8 cellular contexts compared by ENCODE assay signal in the genomic region with DNA sequence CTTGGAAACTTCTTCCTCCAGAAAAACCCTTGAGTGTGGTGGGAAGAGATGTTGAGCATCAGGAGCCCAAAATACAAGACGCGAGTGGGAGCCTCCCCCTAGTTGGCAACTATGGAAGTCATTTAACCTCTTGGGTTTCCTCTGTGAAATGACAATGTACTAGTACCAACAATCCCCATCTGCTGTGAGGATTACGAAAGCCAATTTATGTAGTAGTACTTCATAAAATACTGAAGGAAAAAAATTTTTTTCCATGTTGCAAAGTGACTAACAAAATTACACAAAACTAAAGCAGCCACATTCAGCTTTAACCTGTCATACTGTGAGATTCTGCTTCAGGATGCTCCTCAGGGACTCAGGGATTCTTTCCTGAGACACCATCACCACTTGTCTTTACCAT. TPM values are rescaled to one million over a fixed set of nuclear protein-coding genes. Genes with fewer than 3 reads are reported as not detected.
DNase-seq lines count a peak whose midpoint lies in the region; ATAC-seq and TF ChIP-seq lines count a peak whose summit lies in the region.

No MANE protein-coding gene starts in this region.

- POLR2A ChIA-PET in AG04450 (lab: Yijun Ruan, JAX): interaction anchor here (2.0 kb wide), 1 partner anchor 37 kb away, joined by 9 read pairs; a partner anchor contains a TSS

- H3K4me1 ChIP-seq in esophagus (ENCODE audit: control insufficient read depth in 2 of 2, insufficient read depth in 2 of 2, low read length in 1 of 2): no peaks in the 10 kb centered on the region

- DNase-seq in AG04450 (ENCODE audit: low read depth, low spot score) (no peak), GM20000 (ENCODE audit: low spot score) (peak; percentile 15), omental fat pad (ENCODE audit: low spot score) (no peak), NCI-H345 (lab: John Stamatoyannopoulos, UW) (no peak), GOT3 (lab: John Stamatoyannopoulos, UW) (no peak)
- no peak for DNase-seq in central memory CD4-positive, alpha-beta T cell

- CTCF ChIA-PET in AG04450 (lab: Charles Lee): interaction anchor here (1.2 kb wide), 1 partner anchor 9 kb away, joined by 3 read pairs; no protein-coding TSS in a partner anchor

- H3K9me3 ChIP-seq in AG04450 (ENCODE audit: control insufficient read depth, insufficient read depth, low read length): no peaks in the 10 kb centered on the region
- no peaks in the 10 kb centered on the region for H3K9me3 ChIP-seq in esophagus (ENCODE audit: control insufficient read depth in 2 of 2, insufficient read depth in 1 of 2, low read depth in 1 of 2, low read length in 1 of 2)

- 6 to 9% methylated on average over 3 of the region's 3 CpGs for WGBS in esophagus, 2 donors

- peak overlapping the region; percentile 55 for H3K27ac ChIP-seq in AG04450 (ENCODE audit: low read depth, low read length)
- H3K27ac ChIP-seq in esophagus (ENCODE audit: low read depth in 2 of 2, low read length in 1 of 2): peak overlapping the region; percentile 58 to 69

- H3K27me3 ChIP-seq in AG04450 (ENCODE audit: control insufficient read depth, insufficient read depth, low read length): no peaks in the 10 kb centered on the region
- no peaks in the 10 kb centered on the region for H3K27me3 ChIP-seq in esophagus (ENCODE audit: control insufficient read depth in 1 of 2, insufficient read depth in 2 of 2, low read length in 2 of 2)

- 0 out of 2 replicates have a peak, but pooled peaks have one; percentile 10 for TF ChIP-seq CTCF in AG04450 (IDR thresholded peaks at IDR 0.05; ENCODE audit: low read depth, low read length)
- TF ChIP-seq CTCF in GM20000 (IDR thresholded peaks at IDR 0.05; ENCODE audit: extremely low read depth, missing control alignments): no peak
- TF ChIP-seq CTCF in omental fat pad (IDR thresholded peaks at IDR 0.05): no peak

- ATAC-seq in SK-N-SH treated with all-trans-retinoic acid at 6 μM for 48 hours: peak; percentile 34
- peak; percentile 19 for ATAC-seq in omental fat pad (ENCODE audit: low FRiP score)

- H3K4me3 ChIP-seq in AG04450 (ENCODE audit: low read depth, low read length) (peak overlapping the region; percentile 99), esophagus (ENCODE audit: low read depth in 1 of 2, low read length in 2 of 2) (peak overlapping the region; percentile 34 to 98)

- H3K36me3 ChIP-seq in esophagus (ENCODE audit: control insufficient read depth in 2 of 2, insufficient read depth in 2 of 2, low read length in 1 of 2): no peaks in the 10 kb centered on the region

TF ChIP-seq in SK-N-SH treated with all-trans-retinoic acid at 6 μM for 48 hours, 23 proteins besides CTCF, POLR2A, EP300 and RAD21:
- TF ChIP-seq ZNF565 (CRISPR knock-in tag; conservative IDR thresholded peaks at IDR 0.05; ENCODE audit: low read depth): no peak
- TF ChIP-seq, protein P1, sequence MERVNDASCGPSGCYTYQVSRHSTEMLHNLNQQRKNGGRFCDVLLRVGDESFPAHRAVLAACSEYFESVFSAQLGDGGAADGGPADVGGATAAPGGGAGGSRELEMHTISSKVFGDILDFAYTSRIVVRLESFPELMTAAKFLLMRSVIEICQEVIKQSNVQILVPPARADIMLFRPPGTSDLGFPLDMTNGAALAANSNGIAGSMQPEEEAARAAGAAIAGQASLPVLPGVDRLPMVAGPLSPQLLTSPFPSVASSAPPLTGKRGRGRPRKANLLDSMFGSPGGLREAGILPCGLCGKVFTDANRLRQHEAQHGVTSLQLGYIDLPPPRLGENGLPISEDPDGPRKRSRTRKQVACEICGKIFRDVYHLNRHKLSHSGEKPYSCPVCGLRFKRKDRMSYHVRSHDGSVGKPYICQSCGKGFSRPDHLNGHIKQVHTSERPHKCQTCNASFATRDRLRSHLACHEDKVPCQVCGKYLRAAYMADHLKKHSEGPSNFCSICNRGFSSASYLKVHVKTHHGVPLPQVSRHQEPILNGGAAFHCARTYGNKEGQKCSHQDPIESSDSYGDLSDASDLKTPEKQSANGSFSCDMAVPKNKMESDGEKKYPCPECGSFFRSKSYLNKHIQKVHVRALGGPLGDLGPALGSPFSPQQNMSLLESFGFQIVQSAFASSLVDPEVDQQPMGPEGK (CRISPR knock-in tag; IDR thresholded peaks at IDR 0.05; ENCODE audit: borderline replicate concordance): no peak
- no peak for TF ChIP-seq BACH2 (CRISPR knock-in tag; IDR thresholded peaks at IDR 0.05; ENCODE audit: borderline replicate concordance)
- TF ChIP-seq TOX (CRISPR knock-in tag; IDR thresholded peaks at IDR 0.05; ENCODE audit: borderline replicate concordance): no peak
- TF ChIP-seq ARNTL (CRISPR knock-in tag; IDR thresholded peaks at IDR 0.05; ENCODE audit: borderline replicate concordance, low read depth): no peak
- no peak for TF ChIP-seq ZFP30 (CRISPR knock-in tag; IDR thresholded peaks at IDR 0.05)
- TF ChIP-seq CSDC2 (CRISPR knock-in tag; IDR thresholded peaks at IDR 0.05): no peak
- TF ChIP-seq ZFP3 (CRISPR knock-in tag; IDR thresholded peaks at IDR 0.05): no peak

RNA-seq across cellular contexts. Expression of a gene that starts 0.6 kb away (rescaled TPM):
- 24.1 and 28.8 TPM in 2 replicates for polyA plus RNA-seq in AG04450 (2011; rRNA removed)
- polyA minus RNA-seq in AG04450 (2011; rRNA and poly(A)+ RNA removed): 7.9 and 11.2 TPM in 2 replicates
- 10 to 100 TPM in 1 of 2 donors, 1 to 10 TPM in 1; 7.4 to 11.2 TPM for polyA plus RNA-seq in esophagus
- 10 to 100 TPM; 15.1 to 17.8 (median 16.3) TPM for total RNA-seq in omental fat pad

RNA-seq across cellular contexts. Expression of a gene that starts 36.7 kb away (rescaled TPM):
- polyA plus RNA-seq in AG04450 (2011; rRNA removed): 193 and 271 TPM in 2 replicates
- polyA minus RNA-seq in AG04450 (2011; rRNA and poly(A)+ RNA removed): 90.1 and 114 TPM in 2 replicates
- polyA plus RNA-seq in esophagus: 10 to 100 TPM; 29.3 to 96.9 TPM
- 100 to 1,000 TPM; 118 to 228 (median 185) TPM for total RNA-seq in omental fat pad

RNA-seq across cellular contexts. Expression of a gene that starts 37.2 kb away (rescaled TPM):
- polyA plus RNA-seq in AG04450 (2011; rRNA removed) (22.7 and 26.3 TPM in 2 replicates), esophagus (1 to 10 TPM; 2.6 to 9.3 TPM)
- 31.6 and 33.9 TPM in 2 replicates for polyA minus RNA-seq in AG04450 (2011; rRNA and poly(A)+ RNA removed)
- 10 to 100 TPM; 10.1 to 19.1 (median 12.2) TPM for total RNA-seq in omental fat pad

RNA-seq across cellular contexts. Expression of a gene that starts 42.2 kb away (rescaled TPM):
- not detected in 2 replicates for polyA plus RNA-seq in AG04450 (2011; rRNA removed)
- polyA minus RNA-seq in AG04450 (2011; rRNA and poly(A)+ RNA removed): not detected in 2 replicates
- polyA plus RNA-seq in esophagus: not detected
- not detected for total RNA-seq in omental fat pad
